Comparison of ENCODE assay signal across 7 cellular contexts in the genomic region with DNA sequence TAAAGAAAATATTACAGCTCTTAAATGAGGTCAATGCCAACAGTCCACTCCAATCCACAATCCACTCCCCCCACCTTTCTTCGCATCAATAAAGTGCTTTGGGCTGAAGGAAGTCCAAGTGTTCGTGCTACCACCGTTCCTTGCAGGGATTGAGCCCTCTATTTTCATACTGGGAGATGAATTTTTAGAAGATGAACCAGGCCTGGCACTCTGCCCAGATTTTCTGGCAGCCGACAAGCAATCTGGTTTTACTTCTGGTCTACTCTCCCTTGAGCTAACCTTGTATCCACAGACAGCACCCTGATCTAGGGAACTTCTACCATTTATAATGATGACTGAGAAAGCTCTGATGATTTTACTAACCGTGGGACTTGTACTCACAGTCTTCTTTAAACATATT.
DNase-seq lines count a peak whose midpoint lies in the region; ATAC-seq, FAIRE-seq and TF ChIP-seq lines count a peak whose summit lies in the region.

No MANE protein-coding gene starts in this region.

- H3K36me3 Mint-ChIP-seq in CD14-positive monocyte: peaks cover 8 to 20% of the 10 kb centered on the region in 2 donors

- peak; percentile 24 for DNase-seq in HTR-8/SVneo (ENCODE audit: insufficient read length, low spot score)
- DNase-seq in RWPE2 (ENCODE audit: low spot score): peak; percentile 63
- DNase-seq in globus pallidus (ENCODE audit: low spot score): peak; percentile 35
- peak; percentile 61 for DNase-seq in superior temporal gyrus (ENCODE audit: extremely low spot score)
- DNase-seq in CD14-positive monocyte (ENCODE audit: low spot score): no peak

- no peaks in the 10 kb centered on the region for H3K36me3 ChIP-seq in RWPE2 (ENCODE audit: low read depth)

- FAIRE-seq in HTR-8/SVneo (lab: Jason Lieb, UNC): peak; percentile 23

- H3K9me3 ChIP-seq in RWPE2 (ENCODE audit: severe bottlenecking): no peaks in the 10 kb centered on the region

- H3K27me3 Mint-ChIP-seq in CD14-positive monocyte (ENCODE audit: low read depth in 3 of 3): peaks cover 0 to 2% (median 0%) of the 10 kb centered on the region in 3 donors

- ATAC-seq in RWPE2 (ENCODE audit: low read depth): peak; percentile 35; the same call in 1 of the 3 replicates
- ATAC-seq in HG03432 (IDR thresholded peaks at IDR 0.05; ENCODE audit: unreplicated experiment): no peak
- ATAC-seq in esophagus mucosa: no peak

- peaks cover 3% of the 10 kb centered on the region for H3K4me1 Mint-ChIP-seq in CD14-positive monocyte

- TF ChIP-seq CTCF in RWPE2 (IDR thresholded peaks at IDR 0.05; ENCODE audit: poor library complexity, severe bottlenecking) (no peak), CD14-positive monocyte (IDR thresholded peaks at IDR 0.05) (no peak)

- H3K27ac Mint-ChIP-seq in CD14-positive monocyte: no peak overlapping the region

- no peaks in the 10 kb centered on the region for H3K9me3 Mint-ChIP-seq in CD14-positive monocyte

- no peak overlapping the region for H3K27ac ChIP-seq in RWPE2 (ENCODE audit: poor library complexity, severe bottlenecking)

- intact Hi-C loops in CD14-positive monocyte (cut with micrococcal nuclease): no loop called here

- no peak overlapping the region for H3K4me3 Mint-ChIP-seq in CD14-positive monocyte

- no peak overlapping the region for H3K4me3 ChIP-seq in RWPE2 (ENCODE audit: severe bottlenecking)

- no peaks in the 10 kb centered on the region for H3K27me3 ChIP-seq in RWPE2 (ENCODE audit: insufficient read depth, poor library complexity, severe bottlenecking)

- no peaks in the 10 kb centered on the region for H3K4me1 ChIP-seq in RWPE2 (ENCODE audit: insufficient read depth, poor library complexity, severe bottlenecking)
